In the genomic region with DNA sequence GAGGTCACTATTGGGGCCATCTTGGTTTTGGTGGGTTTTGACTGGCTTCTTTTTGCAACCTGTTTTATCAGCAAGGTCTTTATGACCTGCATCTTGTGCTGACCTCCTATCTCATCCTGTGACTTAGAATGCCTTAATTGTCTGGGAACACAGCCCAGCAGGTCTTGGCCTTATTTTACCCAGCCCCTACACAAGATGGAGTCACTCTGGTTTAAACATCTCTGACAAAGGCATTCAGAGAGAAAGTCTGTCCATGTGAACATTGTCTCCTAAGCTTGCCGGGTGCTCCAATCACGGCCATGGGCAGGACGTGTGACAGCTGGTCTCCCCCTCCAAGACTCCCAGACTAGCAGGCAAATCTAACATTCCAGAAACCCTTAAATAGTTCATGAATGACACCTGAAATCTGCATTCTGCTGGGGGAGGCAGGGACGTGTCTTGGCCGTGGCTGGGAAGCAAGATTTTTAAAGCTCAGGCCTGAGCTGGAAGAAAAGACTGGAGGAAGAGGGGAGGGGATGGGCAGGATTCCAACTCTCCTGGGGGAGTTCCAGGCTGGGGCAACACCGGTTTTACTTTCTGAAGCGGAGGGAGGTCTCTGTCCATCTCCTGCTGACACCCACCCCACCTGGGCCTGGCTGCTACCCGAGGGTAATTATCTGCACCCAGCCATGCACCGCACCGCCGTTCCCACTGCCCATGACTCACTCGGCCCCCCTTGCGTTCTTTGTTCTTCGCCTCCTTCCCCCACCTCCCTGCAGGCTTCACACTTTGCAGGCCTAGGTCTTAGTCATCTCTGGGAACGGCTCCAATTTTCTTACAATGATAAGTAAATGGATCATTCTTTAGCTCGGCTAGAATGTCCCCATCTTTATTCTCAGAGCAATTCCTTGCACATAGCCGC, we compare ENCODE assay signal across 9 cellular contexts. TPM values are rescaled to one million over a fixed set of nuclear protein-coding genes. Genes with fewer than 3 reads are reported as not detected.
DNase-seq lines count a peak whose midpoint lies in the region; ATAC-seq, FAIRE-seq and TF ChIP-seq lines count a peak whose summit lies in the region.
"Had no signal": no experiment of that assay in that cellular context is flagged by ENCODE, and none has a peak within 500 bp of the region (broad histone marks: within the 10 kb centered on the region; RNA-seq: fewer than 3 reads in every experiment).

No MANE protein-coding gene starts in this region.

- peak overlapping the region; percentile 18 for H3K4me3 Mint-ChIP-seq in osteocyte (ENCODE audit: unreplicated experiment)
- H3K4me3 Mint-ChIP-seq: CD8-positive, alpha-beta T cell had no signal

- DNase-seq in SIG-M5 treated with dmso at 0.1 percent for 504 hours (lab: John Stamatoyannopoulos, UW; ENCODE audit: unreplicated experiment) (peak; percentile 5), SIG-M5 (lab: John Stamatoyannopoulos, UW) (no peak), SK-N-MC (ENCODE audit: low read depth, low spot score) (peak; percentile 30), frontal cortex (ENCODE audit: low spot score in 2 of 2) (peak; percentile 22 to 76), osteocyte (ENCODE audit: extremely low spot score, unreplicated experiment) (peak; percentile 86)
- DNase-seq in effector CD4-positive, alpha-beta T cell = no peak

- no peaks in the 10 kb centered on the region for H3K9me3 ChIP-seq in SK-N-MC (ENCODE audit: low read depth, low read length)

- H3K4me3 ChIP-seq in SK-N-MC = peak overlapping the region; percentile 4; the same call in 1 of the 2 replicates

- peaks cover 16% of the 10 kb centered on the region for H3K4me1 Mint-ChIP-seq in osteocyte (ENCODE audit: unreplicated experiment)

- H3K9me3 Mint-ChIP-seq in osteocyte (ENCODE audit: unreplicated experiment) = no peaks in the 10 kb centered on the region
- H3K9me3 Mint-ChIP-seq: CD8-positive, alpha-beta T cell had no signal

- FAIRE-seq in frontal cortex (lab: Jason Lieb, UNC) = no peak

- no peaks in the 10 kb centered on the region for H3K27me3 Mint-ChIP-seq in osteocyte (ENCODE audit: unreplicated experiment)

- TF ChIP-seq CTCF in osteocyte (IDR thresholded peaks at IDR 0.05) = no peak

- ATAC-seq in HG02642 (IDR thresholded peaks at IDR 0.05; ENCODE audit: poor library complexity, unreplicated experiment) (no peak), HG02798 (IDR thresholded peaks at IDR 0.05; ENCODE audit: poor library complexity, unreplicated experiment) (no peak)
- ATAC-seq: CD8-positive, alpha-beta T cell had no signal

- no peak overlapping the region for H3K9ac ChIP-seq in SK-N-MC (ENCODE audit: insufficient read length)

- H3K36me3 Mint-ChIP-seq in osteocyte (ENCODE audit: unreplicated experiment) = no peaks in the 10 kb centered on the region
- H3K36me3 Mint-ChIP-seq: CD8-positive, alpha-beta T cell had no signal

- no peak overlapping the region for H3K27ac ChIP-seq in SK-N-MC

- peak overlapping the region; percentile 47 for H3K27ac Mint-ChIP-seq in osteocyte (ENCODE audit: unreplicated experiment)
- H3K27ac Mint-ChIP-seq: CD8-positive, alpha-beta T cell had no signal

- no peaks in the 10 kb centered on the region for H3K36me3 ChIP-seq in SK-N-MC (ENCODE audit: insufficient read depth, low read length)

RNA-seq across cellular contexts. Expression of gene OR1M1, which starts 11.5 kb away (rescaled TPM):
- total RNA-seq in frontal cortex (not detected), osteocyte (not detected in 2 replicates)
- total RNA-seq: CD8-positive, alpha-beta T cell had no signal

RNA-seq across cellular contexts. Expression of gene OR7G2, which starts 32.0 kb away (rescaled TPM):
- total RNA-seq in frontal cortex (not detected), osteocyte (not detected in 2 replicates)
- total RNA-seq: CD8-positive, alpha-beta T cell had no signal

RNA-seq across cellular contexts. Expression of gene OR7G1, which starts 40.2 kb away (rescaled TPM):
- not detected for total RNA-seq in frontal cortex
- not detected in 2 replicates for total RNA-seq in osteocyte
- total RNA-seq: CD8-positive, alpha-beta T cell had no signal

RNA-seq across cellular contexts. Expression of gene OR7G3, which starts 51.4 kb away (rescaled TPM):
- not detected for total RNA-seq in frontal cortex
- total RNA-seq in osteocyte = not detected in 2 replicates
- total RNA-seq: CD8-positive, alpha-beta T cell had no signal

Comparison
In these comparisons a context has a peak if more than half of its experiments do, and no peak if none do; other contexts are left out.
1. DNase-seq: peak in SIG-M5 treated with dmso at 0.1 percent for 504 hours (single experiment), SK-N-MC (single experiment), frontal cortex (2 of 2) and osteocyte (single experiment); none in SIG-M5 (single experiment) and effector CD4-positive, alpha-beta T cell (single experiment).